In the genomic region with DNA sequence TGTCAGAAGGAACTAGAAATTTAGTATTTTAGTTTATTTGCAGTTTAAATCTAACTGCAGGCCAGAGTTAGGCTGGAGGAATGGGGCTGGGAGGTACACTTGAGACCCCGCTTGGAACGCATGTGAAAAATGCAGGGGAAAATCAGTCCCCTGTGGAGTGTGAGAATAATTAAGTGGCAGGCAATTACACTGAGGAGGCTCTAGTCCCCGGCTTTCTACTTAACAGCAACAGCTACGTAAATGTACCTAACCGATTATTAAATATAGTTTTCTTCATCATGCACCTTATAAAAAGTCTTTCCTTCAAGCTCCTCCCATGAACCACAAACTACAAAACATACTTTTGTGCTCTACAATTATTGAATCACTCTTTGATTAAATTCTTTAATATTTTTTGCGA, we compare ENCODE assay signal across 9 cellular contexts. TPM values are rescaled to one million over a fixed set of nuclear protein-coding genes. Genes with fewer than 3 reads are reported as not detected.
A peak's percentile ranks its signal among the peaks of the same experiment; 100 is the strongest.
DNase-seq lines count a peak whose midpoint lies in the region; ATAC-seq, FAIRE-seq and TF ChIP-seq lines count a peak whose summit lies in the region.
"Had no signal": no experiment of that assay in that cellular context is flagged by ENCODE, and none has a peak within 500 bp of the region (broad histone marks: within the 10 kb centered on the region; RNA-seq: fewer than 3 reads in every experiment).

No MANE protein-coding gene starts in this region.

- in situ Hi-C loops in brain microvascular endothelial cell (cut with HindIII; ENCODE audit: low pct_ligation_motif_present, low sequenced_read_pairs), result no loop called here

- peak overlapping the region; percentile 91 for H3K27ac ChIP-seq in brain microvascular endothelial cell
- H3K27ac ChIP-seq in thymus (ENCODE audit: low read depth), result peak overlapping the region; percentile 78

- WGBS in thymus, result 16% methylated on average over 6 of the region's 6 CpGs

- H3K27me3 ChIP-seq in brain microvascular endothelial cell (replicated peaks) (no peaks in the 10 kb centered on the region), thymus (ENCODE audit: control insufficient read depth, insufficient read depth) (no peaks in the 10 kb centered on the region)

- H3K4me1 ChIP-seq in thymus (ENCODE audit: control insufficient read depth, insufficient read depth, low read length), result no peaks in the 10 kb centered on the region

- no peaks in the 10 kb centered on the region for H3K9me3 ChIP-seq in thymus (ENCODE audit: control insufficient read depth)

- H3K4me3 ChIP-seq in brain microvascular endothelial cell (ENCODE audit: low read depth, low read length) (peak overlapping the region; percentile 94), thymus (ENCODE audit: low read length) (peak overlapping the region; percentile 52)

- FAIRE-seq in D721Med (lab: Jason Lieb, UNC), result no peak
- FAIRE-seq: TTC549 had no signal

- DNase-seq in GM03348 (ENCODE audit: low spot score) (peak; percentile 5), NCI-H1105 (lab: John Stamatoyannopoulos, UW) (peak; percentile 27), brain microvascular endothelial cell (no peak), left kidney (ENCODE audit: low read depth, low spot score) (peak; percentile 59), D721Med (ENCODE audit: insufficient read length, low spot score) (no peak)

- TF ChIP-seq CTCF in brain microvascular endothelial cell (IDR thresholded peaks at IDR 0.05; ENCODE audit: low read depth, low read length, missing control alignments) (no peak), D721Med (IDR thresholded peaks at IDR 0.05; ENCODE audit: insufficient read depth, missing control alignments) (no peak)

- no peak for ATAC-seq in GM21367 (IDR thresholded peaks at IDR 0.05; ENCODE audit: unreplicated experiment)
- no peak for ATAC-seq in HG02623 (IDR thresholded peaks at IDR 0.05; ENCODE audit: unreplicated experiment)

- H3K36me3 ChIP-seq in brain microvascular endothelial cell (replicated peaks) (peaks cover 9% of the 10 kb centered on the region), thymus (ENCODE audit: control insufficient read depth, insufficient read depth) (peaks cover 5% of the 10 kb centered on the region)

RNA-seq across cellular contexts. Expression of a gene that starts 0.8 kb away (rescaled TPM):
- polyA plus RNA-seq in thymus, result 11.6 TPM

RNA-seq across cellular contexts. Expression of a gene that starts 30.4 kb away (rescaled TPM):
- polyA plus RNA-seq in thymus, result 7.3 TPM

Comparison
In these comparisons a context has a peak if more than half of its experiments do, and no peak if none do; other contexts are left out.
1. DNase-seq: peak in GM03348 (single experiment), NCI-H1105 (single experiment) and left kidney (single experiment); none in brain microvascular endothelial cell (single experiment) and D721Med (single experiment).